In the genomic region with DNA sequence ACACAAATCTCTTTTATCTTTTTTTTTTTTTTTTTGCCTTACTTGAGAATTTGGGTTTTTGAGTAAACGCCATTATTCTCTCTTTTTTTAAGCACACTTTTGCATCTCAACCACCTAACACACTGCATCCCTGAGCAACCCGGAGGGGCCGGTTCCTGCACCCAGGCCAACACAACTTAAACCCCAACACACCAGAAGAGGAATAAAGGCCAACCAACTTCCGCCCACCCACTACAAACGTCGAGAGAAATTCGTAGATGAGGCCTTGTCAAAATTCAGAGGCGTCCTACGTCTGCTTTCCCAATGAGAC, we compare ENCODE assay signal across 8 cellular contexts. TPM values are rescaled to one million over a fixed set of nuclear protein-coding genes. Genes with fewer than 3 reads are reported as not detected.
DNase-seq lines count a peak whose midpoint lies in the region; ATAC-seq, FAIRE-seq and TF ChIP-seq lines count a peak whose summit lies in the region.

No MANE protein-coding gene starts in this region.

- no peak overlapping the region for H3K14ac ChIP-seq in H1 (ENCODE audit: insufficient read length)

- 13% methylated on average over 8 of the region's 9 CpGs; no CpG with 5 or more reads in 1 of the 2 experiments for WGBS in H1 (ENCODE audit: extremely low coverage in 1 of 2, insufficient coverage in 1 of 2, insufficient read length in 1 of 2, insufficient replicate concordance in 2 of 2, low coverage in 1 of 2, low lambda C conversion rate in 2 of 2, missing lambda C conversion rate in 1 of 2), 2 experiments

- H2BK20ac ChIP-seq in H1 (ENCODE audit: low read length), result no peak overlapping the region

- H3K23ac ChIP-seq in H1 (ENCODE audit: insufficient read length), result no peak overlapping the region

- H2AFZ ChIP-seq in Karpas-422 (ENCODE audit: low read length), result peak overlapping the region; percentile 84; the same call in 1 of the 2 replicates
- peak overlapping the region; percentile 79; the same call in 1 of the 2 replicates for H2AFZ ChIP-seq in H1 (ENCODE audit: low read length)
- H2AFZ ChIP-seq in neural cell (ENCODE audit: low read depth, low read length), result peak overlapping the region; percentile 56

- TF ChIP-seq CTCF in H1 (IDR thresholded peaks at IDR 0.05; ENCODE audit: control extremely low read depth in 1 of 3, insufficient read depth in 1 of 3, low read depth in 1 of 3, low read length in 3 of 3) (no peak), neural cell (IDR thresholded peaks at IDR 0.05; ENCODE audit: poor library complexity, severe bottlenecking) (no peak)

- in situ Hi-C loops in G401 (cut with HindIII; ENCODE audit: low sequenced_read_pairs), result no loop called here

- ATAC-seq in GM19023 (IDR thresholded peaks at IDR 0.05; ENCODE audit: unreplicated experiment), result peak; percentile 29

- H3K23me2 ChIP-seq in H1 (ENCODE audit: low read depth, low read length), result no peaks in the 10 kb centered on the region

- H3K79me2 ChIP-seq in Karpas-422 (ENCODE audit: low read length) (peaks cover 44% of the 10 kb centered on the region), H1 (ENCODE audit: control insufficient read depth in 1 of 2, insufficient read depth in 2 of 2, low read length in 2 of 2) (peaks cover 0 to 11% of the 10 kb centered on the region in 2 experiments; a peak in 2 of 4 replicates), neural cell (replicated peaks; ENCODE audit: insufficient read depth, low read length) (peaks cover 15% of the 10 kb centered on the region)

- H3K18ac ChIP-seq in H1 (ENCODE audit: extremely low read depth, low read length), result peak overlapping the region; percentile 84; the same call in 1 of the 2 replicates

- DNase-seq in Karpas-422, result no peak
- no peak for DNase-seq in H1 (ENCODE audit: low read depth in 1 of 2, low spot score in 2 of 2)
- DNase-seq in COLO668 (lab: John Stamatoyannopoulos, UW; ENCODE audit: unreplicated experiment), result no peak
- DNase-seq in stimulated activated CD4-positive, alpha-beta T cell treated with anti-CD3 and anti-CD28 coated beads, Interleukin-2, amount 100 ng/mL, for 24 hours, result no peak
- DNase-seq in G401 (ENCODE audit: low spot score), result no peak
- DNase-seq in dermis blood vessel endothelial cell, result no peak

- no peak overlapping the region for H3K4ac ChIP-seq in H1 (replicated peaks; ENCODE audit: insufficient read length, low read depth, low read length)

- H4K20me1 ChIP-seq in Karpas-422 (ENCODE audit: insufficient read depth, low read depth, low read length), result no peaks in the 10 kb centered on the region
- H4K20me1 ChIP-seq in H1 (replicated peaks in 1 of 2; ENCODE audit: control insufficient read depth in 1 of 2, insufficient read depth in 2 of 2, low read length in 2 of 2), result no peaks in the 10 kb centered on the region
- no peaks in the 10 kb centered on the region for H4K20me1 ChIP-seq in neural cell (ENCODE audit: insufficient read depth)

- peak overlapping the region; percentile 93 for H3K9ac ChIP-seq in Karpas-422 (ENCODE audit: low read length)
- H3K9ac ChIP-seq in H1 (replicated peaks in 1 of 4; ENCODE audit: extremely low read depth in 1 of 4, low read depth in 3 of 4, low read length in 3 of 4), result peak overlapping the region in 3 of 4 experiments; percentile 46 to 89 (median 51); a peak in 6 of 7 replicates
- peak overlapping the region; percentile 57 for H3K9ac ChIP-seq in neural cell (ENCODE audit: low read length)

- H3K9me2 ChIP-seq in Karpas-422 (replicated peaks; ENCODE audit: insufficient read depth, low read length) (no peaks in the 10 kb centered on the region), neural cell (ENCODE audit: insufficient read depth, low read length) (no peaks in the 10 kb centered on the region)

- H3K56ac ChIP-seq in H1 (replicated peaks; ENCODE audit: insufficient read length, low read depth, low read length), result peak overlapping the region; percentile 43

- H3F3A ChIP-seq in neural cell (ENCODE audit: insufficient read depth, low read length, poor library complexity, severe bottlenecking), result no peaks in the 10 kb centered on the region

- H4K5ac ChIP-seq in H1 (ENCODE audit: insufficient read length, low read depth, low read length), result peak overlapping the region; percentile 77

- H3K4me2 ChIP-seq in Karpas-422 (ENCODE audit: low read depth, low read length, poor library complexity, severe bottlenecking) (peak overlapping the region; percentile 99), H1 (ENCODE audit: insufficient read depth in 1 of 2, low read depth in 2 of 2, low read length in 2 of 2) (peak overlapping the region; percentile 64 to 81), neural cell (ENCODE audit: low read length) (peak overlapping the region; percentile 66)

- H2BK120ac ChIP-seq in H1 (replicated peaks; ENCODE audit: low read depth, low read length), result peak overlapping the region; percentile 7

- H3K27ac ChIP-seq in Karpas-422 (ENCODE audit: low read length), result peak overlapping the region; percentile 69
- H3K27ac ChIP-seq in H1 (ENCODE audit: low read depth, low read length), result peak overlapping the region; percentile 72; the same call in 1 of the 2 replicates
- peak overlapping the region; percentile 23 for H3K27ac ChIP-seq in neural cell (ENCODE audit: low read length)

- TF ChIP-seq EP300 in H1 (IDR thresholded peaks at IDR 0.05; ENCODE audit: borderline replicate concordance in 1 of 2, low read depth in 2 of 2, low read length in 2 of 2) (no peak), neural cell (conservative IDR thresholded peaks at IDR 0.05; ENCODE audit: poor library complexity, severe bottlenecking) (no peak)

- H2BK5ac ChIP-seq in H1 (ENCODE audit: low read depth, low read length), result peak overlapping the region; percentile 93

- H2AK5ac ChIP-seq in H1 (ENCODE audit: low read depth, low read length), result no peak overlapping the region

- CTCF ChIA-PET in H1 (lab: Charles Lee; ENCODE audit: partially characterized antibody), result no interaction called here

- no peak overlapping the region for H2BK15ac ChIP-seq in H1 (ENCODE audit: low read length)

- H3K27me3 ChIP-seq in Karpas-422 (ENCODE audit: low read length) (no peaks in the 10 kb centered on the region), H1 (replicated peaks in 1 of 4; ENCODE audit: control insufficient read depth in 3 of 4, extremely low read depth in 1 of 4, insufficient read depth in 3 of 4, low read length in 3 of 4) (no peaks in the 10 kb centered on the region), neural cell (ENCODE audit: insufficient read depth, low read depth, low read length) (no peaks in the 10 kb centered on the region)

- H4K91ac ChIP-seq in H1 (replicated peaks; ENCODE audit: insufficient read length, low read length), result no peak overlapping the region

- no peaks in the 10 kb centered on the region for H3K79me1 ChIP-seq in H1 (ENCODE audit: low read depth, low read length)

- H2BK12ac ChIP-seq in H1 (ENCODE audit: low read depth, low read length), result no peak overlapping the region

- H3K4me3 ChIP-seq in Karpas-422 (ENCODE audit: low read length) (peak overlapping the region; percentile 96), H1 (ENCODE audit: extremely low read depth in 1 of 4, insufficient read depth in 2 of 4, low read depth in 3 of 4, low read length in 4 of 4) (peak overlapping the region; percentile 67 to 87 (median 80); a peak in 5 of 8 replicates), neural cell (ENCODE audit: low read length) (peak overlapping the region; percentile 74)

- TF ChIP-seq RAD21 in H1 (IDR thresholded peaks at IDR 0.05 in 1 of 2, conservative IDR thresholded peaks at IDR 0.05 in 1 of 2; ENCODE audit: low read depth in 2 of 2, low read length in 2 of 2) (no peak), neural cell (conservative IDR thresholded peaks at IDR 0.05) (peak; percentile 20)

- H3K9me3 ChIP-seq in Karpas-422 (ENCODE audit: low read length), result no peaks in the 10 kb centered on the region
- no peaks in the 10 kb centered on the region for H3K9me3 ChIP-seq in H1 (ENCODE audit: insufficient read depth in 2 of 2, low read depth in 1 of 2, low read length in 1 of 2)
- H3K9me3 ChIP-seq in neural cell (ENCODE audit: low read length), result no peaks in the 10 kb centered on the region

- peaks cover 21% of the 10 kb centered on the region for H3K4me1 ChIP-seq in Karpas-422 (ENCODE audit: low read length)
- peaks cover 0 to 2% (median 0%) of the 10 kb centered on the region in 4 experiments; a peak in 2 of 7 replicates for H3K4me1 ChIP-seq in H1 (replicated peaks in 1 of 4; ENCODE audit: control insufficient read depth in 3 of 4, insufficient read depth in 4 of 4, low read length in 3 of 4)

- FAIRE-seq in H1 (lab: Jason Lieb, UNC), result no peak

- no peak for TF ChIP-seq POLR2A in H1 (IDR thresholded peaks at IDR 0.05; ENCODE audit: control extremely low read depth in 1 of 2, low read depth in 2 of 2, low read length in 2 of 2)

- peak overlapping the region; percentile 39; the same call in 1 of the 2 replicates for H4K8ac ChIP-seq in H1 (ENCODE audit: extremely low read depth, insufficient read depth, low read length)

- H3K36me3 ChIP-seq in Karpas-422 (ENCODE audit: insufficient read depth, low read length) (peaks cover 24% of the 10 kb centered on the region), H1 (ENCODE audit: control insufficient read depth in 2 of 4, insufficient read depth in 4 of 4, low read length in 3 of 4) (peaks cover 9 to 23% (median 17%) of the 10 kb centered on the region in 4 experiments), neural cell (ENCODE audit: insufficient read depth, low read length) (peaks cover 5% of the 10 kb centered on the region)

- POLR2A ChIA-PET in H1 (lab: Charles Lee; ENCODE audit: partially characterized antibody), result interaction anchor here (0.7 kb wide), 1 partner anchor 53 kb away, joined by 3 read pairs; no protein-coding TSS in a partner anchor

TF ChIP-seq in H1, 55 proteins besides CTCF, POLR2A, EP300 and RAD21:
- TF ChIP-seq SIX5 (IDR thresholded peaks at IDR 0.05; ENCODE audit: low read depth, low read length) (no peak), JUND (IDR thresholded peaks at IDR 0.05; ENCODE audit: low read length) (0 out of 2 replicates have a peak, but pooled peaks have one; percentile 17)

RNA-seq across cellular contexts. Expression of a gene that starts 0.4 kb away (rescaled TPM):
- 35.4 and 65.2 TPM in 2 replicates for total RNA-seq in Karpas-422 (2014; rRNA removed; shearing (Covaris generic); ENCODE audit: low replicate concordance)
- 92.1 and 93.6 TPM in 2 replicates for total RNA-seq in H1 (2021; fragmentation: NEBNext Ultra II Directional; extraction: Animal tissue kit (Norgen Biotek cat#: 25700))
- 70.7 and 76.0 TPM in 2 replicates for polyA plus RNA-seq in H1 (2011; rRNA removed)
- polyA plus RNA-seq in H1 (2011; cell fraction: cytosol; rRNA removed), result 112 TPM
- polyA plus RNA-seq in H1 (2011; cell fraction: nucleus; rRNA removed), result 37.2 TPM
- polyA plus RNA-seq in H1 (2012, experiment 1 of 2), result 92.3 to 131 TPM (median 97.7 TPM) in 4 replicates
- polyA plus RNA-seq in H1 (2012, experiment 2 of 2), result 29.6 TPM
- 80.0 TPM for polyA plus RNA-seq in H1 (2013, experiment 1 of 2)
- 75.3 TPM for polyA plus RNA-seq in H1 (2013, experiment 2 of 2)
- polyA minus RNA-seq in H1 (2011; rRNA and poly(A)+ RNA removed), result 65.5 and 66.2 TPM in 2 replicates
- polyA minus RNA-seq in H1 (2011; cell fraction: cytosol; rRNA and poly(A)+ RNA removed), result 61.4 TPM
- polyA minus RNA-seq in H1 (2011; cell fraction: nucleus; rRNA and poly(A)+ RNA removed), result 44.7 TPM
- 4.4 and 6.4 TPM in 2 replicates for polyA plus RNA-seq in neural cell
- 3.9 and 5.1 TPM in 2 replicates for polyA minus RNA-seq in neural cell
- 95.2 and 97.3 TPM in 2 replicates for total RNA-seq in G401 (2014; rRNA removed; shearing (Covaris generic))
- 13.6 and 61.3 TPM in 2 replicates for total RNA-seq in dermis blood vessel endothelial cell
